Comparison of ENCODE assay signal across 36 cellular contexts in the genomic region with DNA sequence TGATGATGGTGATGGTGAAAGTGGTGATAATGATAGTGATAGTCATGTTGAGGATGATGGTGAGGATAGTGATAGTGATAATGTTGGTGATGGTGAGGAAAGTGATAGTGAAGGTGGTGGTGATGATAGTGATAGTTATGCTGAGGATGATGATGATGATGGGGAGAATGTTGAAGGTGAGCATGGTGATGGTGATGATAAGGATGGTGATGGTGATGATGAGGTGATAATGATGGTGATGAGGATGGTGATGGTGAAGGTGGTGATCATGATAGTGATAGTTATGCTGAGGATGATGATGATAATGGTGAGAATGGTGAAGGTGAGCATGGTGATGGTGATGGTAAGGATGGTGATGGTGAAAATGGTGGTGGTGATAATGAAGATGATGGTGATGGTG.
"Had no signal": no experiment of that assay in that cellular context is flagged by ENCODE, and none has a peak within 500 bp of the region (broad histone marks: within the 10 kb centered on the region; RNA-seq: fewer than 3 reads in every experiment).

No MANE protein-coding gene starts in this region.

- H3K4me3 ChIP-seq: MG63 had no signal

- H3K27me3 ChIP-seq: MG63 had no signal

- H3K9me3 ChIP-seq: MG63 had no signal

- H3K36me3 ChIP-seq: MG63 had no signal

- DNase-seq: Karpas-422, Kasumi-1, MG63, MM.1S, MV-4-11, NCI-H1048, NCI-H1092, NCI-H1092 treated with DMSO at 0.1 percent for 48 hours, NCI-H1105, NCI-H1105 treated with DMSO at 0.1 percent for 48 hours, NCI-H1417, NCI-H1417 treated with DMSO at 0.1 percent for 48 hours, NCI-H1436, NCI-H1436 treated with DMSO at 0.1 percent for 48 hours, NCI-H146, NCI-H1694, NCI-H1694 treated with DMSO at 0.1 percent for 48 hours, NCI-H187, NCI-H187 treated with DMSO at 0.1 percent for 48 hours, NCI-H1930, NCI-H2029, NCI-H2029 treated with DMSO at 0.1 percent for 48 hours, NCI-H2081, NCI-H2081 treated with DMSO at 0.1 percent for 48 hours, NCI-H2107, NCI-H2171, NCI-H2171 treated with DMSO at 0.1 percent for 48 hours, NCI-H2227 treated with DMSO at 0.1 percent for 48 hours, NCI-H226, NCI-H345, NCI-H446, NCI-H446 treated with DMSO at 0.1 percent for 48 hours, NCI-H510A, NCI-H510A treated with DMSO at 0.1 percent for 48 hours, NCI-H524, NCI-H524 treated with DMSO at 0.1 percent for 48 hours had no signal
